ENCODE assay signal across 9 cellular contexts in genomic region chr2:219246559-219246958, GRCh38. TPM values are rescaled to one million over a fixed set of nuclear protein-coding genes. Genes with fewer than 3 reads are reported as not detected.
DNase-seq lines count a peak whose midpoint lies in the region; ATAC-seq and TF ChIP-seq lines count a peak whose summit lies in the region.
"Had no signal": no experiment of that assay in that cellular context is flagged by ENCODE, and none has a peak within 500 bp of the region (broad histone marks: within the 10 kb centered on the region; RNA-seq: fewer than 3 reads in every experiment).

No MANE protein-coding gene starts in this region.

- H3K9me3 Mint-ChIP-seq in CD8-positive, alpha-beta memory T cell, result peaks cover 0 to 2% (median 0%) of the 10 kb centered on the region in 5 donors

- no TSS peak for BruUV-seq in PC-9 (replicated peaks; lab: Mats Ljungman, UMichigan)

- H3K36me3 ChIP-seq in CD8-positive, alpha-beta memory T cell (ENCODE audit: insufficient read depth, low read length), result peaks cover 28% of the 10 kb centered on the region
- H3K36me3 ChIP-seq in PC-9 (ENCODE audit: low read depth), result 0 out of 2 replicates have a peak, but pooled peaks cover 9% of the 10 kb centered on the region
- H3K36me3 ChIP-seq in endocrine pancreas (ENCODE audit: control insufficient read depth, insufficient read depth, low read length), result no peaks in the 10 kb centered on the region
- H3K36me3 ChIP-seq in osteoblast (ENCODE audit: insufficient read depth, low read length), result peaks cover 23% of the 10 kb centered on the region
- H3K36me3 ChIP-seq in uterus, result no peaks in the 10 kb centered on the region

- H3F3A ChIP-seq in PC-9 (ENCODE audit: insufficient read depth, low read depth), result peaks cover 42% of the 10 kb centered on the region

- no peak for TF ChIP-seq POLR2A in uterus (IDR thresholded peaks at IDR 0.05)

- ATAC-seq in GM18867 (IDR thresholded peaks at IDR 0.05; ENCODE audit: unreplicated experiment) (no peak), GM21825 (IDR thresholded peaks at IDR 0.05; ENCODE audit: unreplicated experiment) (no peak), GM18861 (IDR thresholded peaks at IDR 0.05; ENCODE audit: unreplicated experiment) (no peak)

- H3K79me2 ChIP-seq in PC-9 (ENCODE audit: low read depth), result peaks cover 34% of the 10 kb centered on the region
- H3K79me2 ChIP-seq in osteoblast (ENCODE audit: insufficient read depth, low read length), result peaks cover 34% of the 10 kb centered on the region

- TF ChIP-seq CTCF in PC-9 (conservative IDR thresholded peaks at IDR 0.05) (no peak), osteoblast (IDR thresholded peaks at IDR 0.05; ENCODE audit: extremely low read depth, low read depth, low read length) (no peak), uterus (IDR thresholded peaks at IDR 0.05) (no peak)

- POLR2A ChIA-PET in CD8-positive, alpha-beta memory T cell (lab: Charles Lee), result interaction anchor here (1.6 to 11.9 kb wide), 4 partner anchors 8 to 141 kb away, joined by 4 to 164 read pairs (median 15); partner anchors contain the start of genes ABCB6, ANKZF1, ATG9A and DNPEP
- POLR2A ChIA-PET in PC-9 (lab: Charles Lee; ENCODE audit: unreplicated experiment), result no interaction called here

- no peaks in the 10 kb centered on the region for H3K27me3 ChIP-seq in CD8-positive, alpha-beta memory T cell (ENCODE audit: insufficient read depth, low read length, poor library complexity, severe bottlenecking)
- H3K27me3 ChIP-seq in PC-9 (ENCODE audit: insufficient read depth, low read depth) (no peaks in the 10 kb centered on the region), endocrine pancreas (ENCODE audit: control insufficient read depth, insufficient read depth, low read length) (no peaks in the 10 kb centered on the region), osteoblast (ENCODE audit: insufficient read depth, low read length) (no peaks in the 10 kb centered on the region), uterus (no peaks in the 10 kb centered on the region)

- H3K9me2 ChIP-seq in PC-9 (ENCODE audit: insufficient read depth), result no peaks in the 10 kb centered on the region

- DNase-seq in CD8-positive, alpha-beta memory T cell, result peak in 1 of 5 donors; percentile 12
- DNase-seq in PC-9 (no peak), osteoblast (ENCODE audit: insufficient read length, low spot score, missing footprints) (peak; percentile 32), uterus (no peak)
- DNase-seq: NCI-H1092 had no signal

- H3K27ac Mint-ChIP-seq in CD8-positive, alpha-beta memory T cell, result peak overlapping the region in 7 of 8 donors; percentile 91 to 98 (median 98)

- H3K4me1 Mint-ChIP-seq in CD8-positive, alpha-beta memory T cell, result peaks cover 66 to 79% (median 67%) of the 10 kb centered on the region in 3 donors

- peak overlapping the region; percentile 30 for H3K9ac ChIP-seq in endocrine pancreas (ENCODE audit: control insufficient read depth, insufficient read depth, low read length)

- peak overlapping the region; percentile 58 for H3K27ac ChIP-seq in CD8-positive, alpha-beta memory T cell (ENCODE audit: low read depth, low read length)
- H3K27ac ChIP-seq in PC-9 (no peak overlapping the region), osteoblast (ENCODE audit: low read depth, low read length) (peak overlapping the region; percentile 95), uterus (no peak overlapping the region)

- H3K9me3 ChIP-seq in CD8-positive, alpha-beta memory T cell (ENCODE audit: low read length), result no peaks in the 10 kb centered on the region
- H3K9me3 ChIP-seq in PC-9 (ENCODE audit: insufficient read depth, low read depth) (no peaks in the 10 kb centered on the region), endocrine pancreas (ENCODE audit: control insufficient read depth, low read length) (no peaks in the 10 kb centered on the region), osteoblast (ENCODE audit: low read depth, low read length) (no peaks in the 10 kb centered on the region), uterus (no peaks in the 10 kb centered on the region)

- intact Hi-C loops in PC-9 (cut with micrococcal nuclease; ENCODE audit: unreplicated experiment) (no loop called here), uterus (cut with DNase I; ENCODE audit: low total_unique reads) (no loop called here)

- peaks cover 69% of the 10 kb centered on the region for H3K4me1 ChIP-seq in CD8-positive, alpha-beta memory T cell (ENCODE audit: insufficient read depth, low read length)
- peaks cover 57% of the 10 kb centered on the region for H3K4me1 ChIP-seq in PC-9 (replicated peaks; ENCODE audit: insufficient read depth)
- peaks cover 29% of the 10 kb centered on the region for H3K4me1 ChIP-seq in endocrine pancreas (ENCODE audit: control insufficient read depth, insufficient read depth, low read length)
- peaks cover 44% of the 10 kb centered on the region for H3K4me1 ChIP-seq in osteoblast (ENCODE audit: insufficient read depth, low read length)
- H3K4me1 ChIP-seq in uterus, result peaks cover 0 to 19% of the 10 kb centered on the region in 2 donors

- peak overlapping the region; percentile 84 to 99 (median 91) for H3K4me3 Mint-ChIP-seq in CD8-positive, alpha-beta memory T cell

- H3K4me2 ChIP-seq in PC-9, result peak overlapping the region; percentile 87
- peak overlapping the region; percentile 92 for H3K4me2 ChIP-seq in osteoblast (ENCODE audit: insufficient read depth, low read length)

- H4K20me1 ChIP-seq in PC-9 (ENCODE audit: insufficient read depth) (no peaks in the 10 kb centered on the region), osteoblast (ENCODE audit: insufficient read depth, low read length) (no peaks in the 10 kb centered on the region)

- H3K36me3 Mint-ChIP-seq in CD8-positive, alpha-beta memory T cell, result peaks cover 4 to 43% (median 17%) of the 10 kb centered on the region in 3 donors

- peaks cover 0 to 6% of the 10 kb centered on the region in 2 donors for H3K27me3 Mint-ChIP-seq in CD8-positive, alpha-beta memory T cell

- CTCF ChIA-PET in CD8-positive, alpha-beta memory T cell (lab: Charles Lee), result interaction anchor here (1.0 to 4.4 kb wide), 5 partner anchors 16 to 92 kb away, joined by 3 to 35 read pairs (median 5); partner anchors contain the start of genes ANKZF1, ATG9A and DNAJB2
- CTCF ChIA-PET in PC-9 (lab: Charles Lee), result no interaction called here

- no peak overlapping the region for H2AFZ ChIP-seq in PC-9
- no peak overlapping the region for H2AFZ ChIP-seq in osteoblast (ENCODE audit: low read length)

- peak overlapping the region; percentile 86 for H3K4me3 ChIP-seq in CD8-positive, alpha-beta memory T cell (ENCODE audit: low read length)
- H3K4me3 ChIP-seq in PC-9 (no peak overlapping the region), endocrine pancreas (ENCODE audit: control insufficient read depth, insufficient read depth, low read length) (peak overlapping the region; percentile 63), osteoblast (ENCODE audit: insufficient read depth, low read length) (peak overlapping the region; percentile 88), uterus (no peak overlapping the region)

RNA-seq across cellular contexts. Expression of gene STK16, which starts 1.3 kb away (rescaled TPM):
- 10 to 100 TPM; 23.0 to 26.1 TPM for total RNA-seq in CD8-positive, alpha-beta memory T cell
- 18.6 TPM for polyA plus RNA-seq in CD8-positive, alpha-beta memory T cell
- total RNA-seq in PC-9 (2021) (39.6 and 47.2 TPM in 2 replicates), osteoblast (29.5 and 31.8 TPM in 2 replicates), uterus (10 to 100 TPM in 3 of 4 donors, 1 to 10 TPM in 1; 4.1 to 55.6 (median 18.0) TPM)

RNA-seq across cellular contexts. Expression of gene GLB1L, which starts 1.3 kb away (rescaled TPM):
- total RNA-seq in CD8-positive, alpha-beta memory T cell, result 1 to 10 TPM; 2.6 to 3.5 TPM
- polyA plus RNA-seq in CD8-positive, alpha-beta memory T cell, result 0.99 TPM
- total RNA-seq in PC-9 (2021), result 7.9 and 10.8 TPM in 2 replicates
- total RNA-seq in osteoblast, result 13.0 and 21.0 TPM in 2 replicates
- 10 to 100 TPM in 2 of 4 donors, 1 to 10 TPM in 2; 8.2 to 20.7 (median 10.9) TPM for total RNA-seq in uterus

RNA-seq across cellular contexts. Expression of gene TUBA4B, which starts 6.5 kb away (rescaled TPM):
- not detected for total RNA-seq in CD8-positive, alpha-beta memory T cell
- not detected for polyA plus RNA-seq in CD8-positive, alpha-beta memory T cell
- total RNA-seq in PC-9 (2021) (not detected in 2 replicates), osteoblast (not detected in 2 replicates), uterus (under 1 TPM in 2 of 4 donors, not detected in 2; 0.43 to 0.83 TPM)

RNA-seq across cellular contexts. Expression of gene TUBA4A, which starts 7.2 kb away (rescaled TPM):
- total RNA-seq in CD8-positive, alpha-beta memory T cell, result 100 to 1,000 TPM; 175 to 178 TPM
- 234 TPM for polyA plus RNA-seq in CD8-positive, alpha-beta memory T cell
- total RNA-seq in PC-9 (2021), result 118 and 157 TPM in 2 replicates
- 11.9 and 13.6 TPM in 2 replicates for total RNA-seq in osteoblast
- total RNA-seq in uterus, result 10 to 100 TPM in 2 of 4 donors, 1 to 10 TPM in 2; 3.7 to 32.3 (median 7.3) TPM

RNA-seq across cellular contexts. Expression of gene ANKZF1, which starts 17.0 kb away (rescaled TPM):
- 10 to 100 TPM; 72.4 to 76.0 TPM for total RNA-seq in CD8-positive, alpha-beta memory T cell
- polyA plus RNA-seq in CD8-positive, alpha-beta memory T cell, result 32.5 TPM
- total RNA-seq in PC-9 (2021) (62.2 and 65.1 TPM in 2 replicates), osteoblast (35.1 TPM in 2 replicates), uterus (10 to 100 TPM; 31.8 to 57.6 (median 38.7) TPM)

Comparison
In these comparisons a context has a peak if more than half of its experiments do, and no peak if none do; other contexts are left out.
1. H3K27ac ChIP-seq: peak in CD8-positive, alpha-beta memory T cell (single experiment) and osteoblast (single experiment); none in PC-9 (single experiment) and uterus (0 of 2).
2. H3K4me3 ChIP-seq: peak in CD8-positive, alpha-beta memory T cell (single experiment), endocrine pancreas (single experiment) and osteoblast (single experiment); none in PC-9 (single experiment) and uterus (0 of 2).